ENCODE assay signal across 9 cellular contexts in genomic region chr4:30716671-30717207, GRCh38. TPM values are rescaled to one million over a fixed set of nuclear protein-coding genes. Genes with fewer than 3 reads are reported as not detected.
DNase-seq lines count a peak whose midpoint lies in the region; ATAC-seq and TF ChIP-seq lines count a peak whose summit lies in the region.
"Had no signal": no experiment of that assay in that cellular context is flagged by ENCODE, and none has a peak within 500 bp of the region (broad histone marks: within the 10 kb centered on the region; RNA-seq: fewer than 3 reads in every experiment).

No MANE protein-coding gene starts in this region.

- H3K9me3 Mint-ChIP-seq in activated CD4-positive, alpha-beta memory T cell treated with anti-CD3 and anti-CD28 coated beads for 36 hours = peaks cover under 1% of the 10 kb centered on the region

- H3K27ac Mint-ChIP-seq in activated CD4-positive, alpha-beta memory T cell treated with anti-CD3 and anti-CD28 coated beads for 36 hours = no peak overlapping the region

- WGBS in spleen, 5 donors = 0 to 2% (median 2%) methylated on average over 13 to 15 of the region's 15 CpGs

- intact Hi-C loops in activated CD4-positive, alpha-beta memory T cell treated with anti-CD3 and anti-CD28 coated beads for 36 hours (cut with micrococcal nuclease) = no loop called here
- intact Hi-C loops in spleen (cut with DNase I; ENCODE audit: low total_unique reads) = no loop called here

- H3K4me1 ChIP-seq in spleen = peaks cover 8 to 61% (median 22%) of the 10 kb centered on the region in 6 donors
- H3K4me1 ChIP-seq: SJSA1 had no signal

- no peak for TF ChIP-seq POLR2A in spleen (IDR thresholded peaks at IDR 0.05)

- peak overlapping the region; percentile 53 to 87 (median 80) for H3K27ac ChIP-seq in spleen
- H3K27ac ChIP-seq: SJSA1 had no signal

- H3K27me3 Mint-ChIP-seq in activated CD4-positive, alpha-beta memory T cell treated with anti-CD3 and anti-CD28 coated beads for 36 hours = peaks cover 43% of the 10 kb centered on the region

- H3K4me3 ChIP-seq in GM06990 (replicated peaks; ENCODE audit: low read depth, low read length) (peak overlapping the region; percentile 49), spleen (peak overlapping the region; percentile 31 to 73 (median 51))

- DNase-seq in GM06990 (ENCODE audit: extremely low read depth, insufficient read length) = peak; percentile 64
- DNase-seq in HuH-7 (ENCODE audit: low spot score) = peak; percentile 78
- DNase-seq in activated CD4-positive, alpha-beta memory T cell treated with anti-CD3 and anti-CD28 coated beads for 36 hours = no peak
- peak; percentile 32 for DNase-seq in hepatic stellate cell (ENCODE audit: low spot score)
- DNase-seq in spleen = no peak
- DNase-seq in G401 (ENCODE audit: low spot score) = no peak
- no peak for DNase-seq in stimulated activated CD4-positive, alpha-beta T cell treated with anti-CD3 and anti-CD28 coated beads, Interleukin-2, amount 100 ng/mL, for 48 hours

- H3K27me3 ChIP-seq in GM06990 (replicated peaks; ENCODE audit: control insufficient read depth, insufficient read depth, low read length) (no peaks in the 10 kb centered on the region), spleen (replicated peaks in 1 of 7) (peaks cover 0 to 56% (median 34%) of the 10 kb centered on the region in 7 donors)

- H3K4me3 Mint-ChIP-seq in activated CD4-positive, alpha-beta memory T cell treated with anti-CD3 and anti-CD28 coated beads for 36 hours = peak overlapping the region; percentile 27

- no peaks in the 10 kb centered on the region for H3K36me3 ChIP-seq in GM06990 (ENCODE audit: control insufficient read depth, insufficient read depth, low read length)
- no peaks in the 10 kb centered on the region for H3K36me3 ChIP-seq in spleen
- H3K36me3 ChIP-seq: SJSA1 had no signal

- TF ChIP-seq CTCF in GM06990 (IDR thresholded peaks at IDR 0.05; ENCODE audit: insufficient read depth, low read length, poor library complexity, severe bottlenecking) (no peak), spleen (IDR thresholded peaks at IDR 0.05 in 8 of 11, conservative IDR thresholded peaks at IDR 0.05 in 3 of 11) (no peak)

- POLR2A ChIA-PET in activated CD4-positive, alpha-beta memory T cell treated with anti-CD3 and anti-CD28 coated beads for 36 hours (lab: Charles Lee) = no interaction called here

- CTCF ChIA-PET in activated CD4-positive, alpha-beta memory T cell treated with anti-CD3 and anti-CD28 coated beads for 36 hours (lab: Charles Lee) = no interaction called here

- H3K4me1 Mint-ChIP-seq in activated CD4-positive, alpha-beta memory T cell treated with anti-CD3 and anti-CD28 coated beads for 36 hours (ENCODE audit: low read depth) = peaks cover 27% of the 10 kb centered on the region

- in situ Hi-C loops in G401 (cut with HindIII; ENCODE audit: low sequenced_read_pairs) = no loop called here

- H3K9me3 ChIP-seq in spleen = peaks cover 0 to 1% (median 0%) of the 10 kb centered on the region in 8 donors
- H3K9me3 ChIP-seq: SJSA1 had no signal

- peaks cover 6% of the 10 kb centered on the region for H3K36me3 Mint-ChIP-seq in activated CD4-positive, alpha-beta memory T cell treated with anti-CD3 and anti-CD28 coated beads for 36 hours

- ATAC-seq in GM21381 (IDR thresholded peaks at IDR 0.05; ENCODE audit: unreplicated experiment) = no peak

RNA-seq across cellular contexts. Expression of gene PCDH7, which starts 3.4 kb away (rescaled TPM):
- not detected for total RNA-seq in activated CD4-positive, alpha-beta memory T cell treated with anti-CD3 and anti-CD28 coated beads for 36 hours
- 100 to 1,000 TPM in 5 of 7 donors, 10 to 100 TPM in 2; 38.7 to 116 (median 103) TPM for total RNA-seq in spleen
- polyA plus RNA-seq in spleen = 1 to 10 TPM in 2 of 3 donors, under 1 TPM in 1; 0.86 to 3.9 (median 1.0) TPM
- 0.10 TPM in 1 of 2 replicates, not detected in the other for total RNA-seq in G401 (2014; rRNA removed; shearing (Covaris generic))

Comparison
In these comparisons a context has a peak if more than half of its experiments do, and no peak if none do; other contexts are left out.
1. DNase-seq: peak in GM06990 (single experiment), HuH-7 (single experiment) and hepatic stellate cell (single experiment); none in activated CD4-positive, alpha-beta memory T cell treated with anti-CD3 and anti-CD28 coated beads for 36 hours (single experiment), spleen (single experiment), G401 (single experiment) and stimulated activated CD4-positive, alpha-beta T cell treated with anti-CD3 and anti-CD28 coated beads, Interleukin-2, amount 100 ng/mL, for 48 hours (0 of 2).
2. RNA of gene PCDH7, which starts 3.4 kb away (total RNA-seq): 38.7 to 116 TPM in spleen; 0.10 TPM in G401 and not detected in activated CD4-positive, alpha-beta memory T cell treated with anti-CD3 and anti-CD28 coated beads for 36 hours; every median in the first group is over 10 times any median in the second.